ENCODE assay signal across 8 cellular contexts in the genomic region with DNA sequence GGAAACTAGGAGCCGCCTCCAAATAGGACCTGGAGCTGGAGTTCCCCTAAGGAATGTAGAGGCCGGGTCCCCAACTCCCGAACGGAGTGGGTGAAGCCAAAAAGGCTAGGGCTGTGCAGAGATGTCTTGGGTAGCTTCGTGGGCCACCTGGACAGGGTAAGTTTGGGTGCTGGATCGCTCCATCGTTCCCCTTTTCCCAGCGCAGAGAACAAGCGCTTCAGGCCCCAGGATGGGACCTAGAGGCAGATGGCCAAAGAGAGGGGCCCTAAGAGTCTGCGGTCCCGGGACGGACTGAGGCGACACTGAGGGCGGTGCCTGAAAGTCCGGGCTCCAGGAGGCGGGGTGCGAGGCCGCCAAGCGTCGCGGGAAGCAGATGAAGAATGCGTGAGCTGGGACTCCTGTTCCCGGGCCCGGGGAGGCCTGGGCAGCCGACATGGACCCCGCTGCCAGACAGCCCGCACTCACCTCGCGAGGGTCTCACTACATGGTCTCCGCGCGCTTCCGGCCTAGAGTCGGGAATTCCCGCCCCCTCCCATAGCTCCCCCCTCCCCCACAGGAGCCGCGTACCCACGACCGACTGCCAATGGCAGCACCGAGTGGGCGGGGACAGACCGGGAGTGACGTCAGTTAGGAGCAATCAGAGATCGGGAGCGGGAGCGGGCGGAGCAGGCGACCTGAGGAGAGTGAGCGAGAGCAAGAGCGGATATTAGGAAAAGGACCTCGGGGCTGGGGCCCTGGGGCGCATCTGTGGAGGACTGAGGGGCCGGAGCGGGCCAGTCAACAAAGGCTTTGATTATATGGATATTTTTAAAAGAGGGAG. TPM values are rescaled to one million over a fixed set of nuclear protein-coding genes. Genes with fewer than 3 reads are reported as not detected.
DNase-seq lines count a peak whose midpoint lies in the region; ATAC-seq and TF ChIP-seq lines count a peak whose summit lies in the region.

A gene with protein sequence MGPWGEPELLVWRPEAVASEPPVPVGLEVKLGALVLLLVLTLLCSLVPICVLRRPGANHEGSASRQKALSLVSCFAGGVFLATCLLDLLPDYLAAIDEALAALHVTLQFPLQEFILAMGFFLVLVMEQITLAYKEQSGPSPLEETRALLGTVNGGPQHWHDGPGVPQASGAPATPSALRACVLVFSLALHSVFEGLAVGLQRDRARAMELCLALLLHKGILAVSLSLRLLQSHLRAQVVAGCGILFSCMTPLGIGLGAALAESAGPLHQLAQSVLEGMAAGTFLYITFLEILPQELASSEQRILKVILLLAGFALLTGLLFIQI (minus strand): TSS at position 508 of the 820 bp plus-strand sequence. CDS start 822 bp downstream, outside the sequence.

- no TSS peak for BruUV-seq in OCI-LY7 (replicated peaks; lab: Mats Ljungman, UMichigan)

- H3K4me1 ChIP-seq in OCI-LY7 (ENCODE audit: insufficient read depth, low read length, poor library complexity, severe bottlenecking), result peaks cover 47% of the 10 kb centered on the region

- peak; percentile 33 for ATAC-seq in GM21423 (IDR thresholded peaks at IDR 0.05; ENCODE audit: unreplicated experiment)

- H2AFZ ChIP-seq in OCI-LY7 (ENCODE audit: low read length), result peak within 1 kb of the TSS; percentile 34

- H3K9me2 ChIP-seq in OCI-LY7 (ENCODE audit: insufficient read depth, low read length), result no peaks in the 10 kb centered on the region

- POLR2A ChIA-PET in OCI-LY7 (lab: Charles Lee), result interaction anchor here (1.1 to 2.6 kb wide), 8 partner anchors 12 to 42 kb away, joined by 3 to 24 read pairs (median 5); a partner anchor contains a TSS

- DNase-seq in COLO829 (ENCODE audit: low spot score) (peak; percentile 95), OCI-LY7 (ENCODE audit: low spot score) (peak; percentile 94), mesothelial cell of epicardium (ENCODE audit: low spot score in 2 of 2, unreplicated experiment in 2 of 2) (peak; percentile 96 to 98)
- DNase-seq in activated CD8-positive, alpha-beta memory T cell treated with anti-CD3 and anti-CD28 coated beads, Interleukin-2, amount 50 U/mL, for 4 hours, result peak; percentile 94
- DNase-seq in stimulated activated CD8-positive, alpha-beta memory T cell treated with anti-CD3 and anti-CD28 coated beads, Interleukin-15, amount 100 ng/mL, for 4 hours (ENCODE audit: low read depth in 2 of 2), result peak; percentile 82 to 88

- H3K9me3 ChIP-seq in OCI-LY7 (ENCODE audit: low read length), result no peaks in the 10 kb centered on the region

- peak within 1 kb of the TSS; percentile 63 for H3K27ac ChIP-seq in OCI-LY7 (ENCODE audit: low read depth, low read length, poor library complexity, severe bottlenecking)

- intact Hi-C loops in OCI-LY7 (cut with micrococcal nuclease; ENCODE audit: unreplicated experiment), result loop anchor here (1.0 kb wide), 1 partner anchor 40 kb away; no protein-coding TSS in a partner anchor

- H3K4me2 ChIP-seq in OCI-LY7 (ENCODE audit: low read length), result peak within 1 kb of the TSS; percentile 99

- peaks cover 2% of the 10 kb centered on the region for H3K36me3 Mint-ChIP-seq in IgD-negative memory B cell
- H3K36me3 Mint-ChIP-seq in mesothelial cell of epicardium, result peaks cover 6% of the 10 kb centered on the region

- CTCF ChIA-PET in OCI-LY7 (lab: Charles Lee; ENCODE audit: unreplicated experiment), result interaction anchor here (0.6 to 0.9 kb wide), 3 partner anchors 12 to 19 kb away, joined by 3 to 4 read pairs (median 4); a partner anchor contains a TSS

- peak within 1 kb of the TSS; percentile 89 to 98 (median 94) for H3K4me3 Mint-ChIP-seq in IgD-negative memory B cell
- peak within 1 kb of the TSS; percentile 89 for H3K4me3 Mint-ChIP-seq in mesothelial cell of epicardium

- H3K4me1 Mint-ChIP-seq in IgD-negative memory B cell (peaks cover 24 to 45% (median 44%) of the 10 kb centered on the region in 3 donors), mesothelial cell of epicardium (peaks cover 52% of the 10 kb centered on the region)

- in situ Hi-C loops in endometrial microvascular endothelial cells (cut with HindIII; ENCODE audit: inconsistent ontology term, low pct_unique_long_range_greater_than_20kb, low sequenced_read_pairs), result loop anchor here (10.0 kb wide), 1 partner anchor 148 kb away; no protein-coding TSS in a partner anchor

- peaks cover 39% of the 10 kb centered on the region for H3K79me2 ChIP-seq in OCI-LY7 (ENCODE audit: insufficient read depth, low read depth, low read length)

- H3K27ac Mint-ChIP-seq in IgD-negative memory B cell (peak within 1 kb of the TSS; percentile 86 to 94 (median 88)), mesothelial cell of epicardium (peak within 1 kb of the TSS; percentile 98)

- no peaks in the 10 kb centered on the region for H3K27me3 Mint-ChIP-seq in IgD-negative memory B cell
- no peaks in the 10 kb centered on the region for H3K27me3 Mint-ChIP-seq in mesothelial cell of epicardium (ENCODE audit: low read depth)

- H3K36me3 ChIP-seq in OCI-LY7 (ENCODE audit: insufficient read depth, low read length), result peaks cover 20% of the 10 kb centered on the region

- H3K9me3 Mint-ChIP-seq in IgD-negative memory B cell (no peaks in the 10 kb centered on the region), mesothelial cell of epicardium (no peaks in the 10 kb centered on the region)

- TF ChIP-seq CTCF in OCI-LY7 (conservative IDR thresholded peaks at IDR 0.05; ENCODE audit: low read length) (no peak), mesothelial cell of epicardium (IDR thresholded peaks at IDR 0.05; ENCODE audit: unreplicated experiment) (no peak)

- H3K4me3 ChIP-seq in OCI-LY7 (ENCODE audit: low read depth, low read length, poor library complexity, severe bottlenecking), result peak within 1 kb of the TSS; percentile 85

- no peaks in the 10 kb centered on the region for H4K20me1 ChIP-seq in OCI-LY7 (ENCODE audit: insufficient read depth, low read length)

RNA-seq across cellular contexts. Expression of the gene that starts here (rescaled TPM):
- 52.0 TPM for polyA plus RNA-seq in IgD-negative memory B cell
- 44.2 and 45.5 TPM in 2 replicates for total RNA-seq in OCI-LY7 (2014; rRNA removed; shearing (Covaris generic))
- total RNA-seq in OCI-LY7 (2022) (32.7 and 41.6 TPM in 2 replicates), endometrial microvascular endothelial cells (ENCODE audit: inconsistent ontology term) (108 TPM), mesothelial cell of epicardium (73.3 to 76.3 TPM (median 73.9 TPM) in 3 replicates)

Comparison
In these comparisons a context has a peak if more than half of its experiments do, and no peak if none do; other contexts are left out.
1. Peak in every context shown above with its lines: DNase-seq, ATAC-seq, H3K4me3 ChIP-seq and H3K27ac ChIP-seq.